Comparison of ENCODE assay signal across 8 cellular contexts in genomic region chr7:66100408-66101050, GRCh38. TPM values are rescaled to one million over a fixed set of nuclear protein-coding genes. Genes with fewer than 3 reads are reported as not detected.
A peak's percentile ranks its signal among the peaks of the same experiment; 100 is the strongest.
DNase-seq lines count a peak whose midpoint lies in the region; TF ChIP-seq lines count a peak whose summit lies in the region.

No MANE protein-coding gene starts in this region.

- H3K9me2 ChIP-seq in PC-9 (ENCODE audit: insufficient read depth): no peaks in the 10 kb centered on the region

- no peak for DNase-seq in T-helper 1 cell
- no peak for DNase-seq in PC-9
- DNase-seq in fibroblast of lung (ENCODE audit: low read depth in 2 of 2): no peak
- DNase-seq in activated gamma-delta T cell treated with Interleukin-2 at 50 U/mL for 16 hours: no peak
- DNase-seq in central memory CD4-positive, alpha-beta T cell: no peak
- no peak for DNase-seq in activated CD8-positive, alpha-beta memory T cell treated with anti-CD3 and anti-CD28 coated beads, Interleukin-2, amount 50 U/mL, for 4 hours

- H3K36me3 Mint-ChIP-seq in T-helper 1 cell treated with Interleukin-12 subunit alpha and Interleukin-12 subunit beta and Interleukin-4 antibody, amounts not matched to agents 30 μg/mL and 1 μg/mL, for 36 hours (ENCODE audit: low read depth): no peaks in the 10 kb centered on the region

- intact Hi-C loops in PC-9 (cut with micrococcal nuclease; ENCODE audit: unreplicated experiment): no loop called here

- TSS peak; percentile 43 for BruUV-seq in PC-9 (replicated peaks; lab: Mats Ljungman, UMichigan)

- H3K27ac ChIP-seq in PC-9: peak overlapping the region; percentile 66
- H3K27ac ChIP-seq in fibroblast of lung (ENCODE audit: insufficient read depth, low read length): peak overlapping the region; percentile 34
- no peak overlapping the region for H3K27ac ChIP-seq in skeletal muscle tissue (ENCODE audit: low read depth, low read length)

- no peaks in the 10 kb centered on the region for H3K79me2 ChIP-seq in PC-9 (ENCODE audit: low read depth)
- no peaks in the 10 kb centered on the region for H3K79me2 ChIP-seq in fibroblast of lung (ENCODE audit: control insufficient read depth, insufficient read depth, low read length)

- H3K4me1 Mint-ChIP-seq in T-helper 1 cell treated with Interleukin-12 subunit alpha and Interleukin-12 subunit beta and Interleukin-4 antibody, amounts not matched to agents 30 μg/mL and 1 μg/mL, for 36 hours (ENCODE audit: low read depth): peaks cover 12% of the 10 kb centered on the region

- H3K9ac ChIP-seq in fibroblast of lung (ENCODE audit: insufficient read depth, low read length) (no peak overlapping the region), skeletal muscle tissue (ENCODE audit: low read depth in 1 of 3, low read length in 3 of 3) (peak overlapping the region in 1 of 3 donors; percentile 51)

- H3K4me3 ChIP-seq in PC-9 (peak overlapping the region; percentile 49; the same call in 1 of the 2 replicates), fibroblast of lung (replicated peaks in 1 of 4; ENCODE audit: control extremely low read depth in 1 of 4, insufficient read depth in 1 of 4, low read depth in 3 of 4, low read length in 4 of 4) (peak overlapping the region; percentile 26 to 57 (median 38)), skeletal muscle tissue (ENCODE audit: low read length in 3 of 3) (peak overlapping the region in 2 of 3 donors; percentile 57 to 69)

- no peaks in the 10 kb centered on the region for H3K9me3 ChIP-seq in PC-9 (ENCODE audit: insufficient read depth, low read depth)
- H3K9me3 ChIP-seq in fibroblast of lung (ENCODE audit: control insufficient read depth, insufficient read depth, low read depth, low read length): no peaks in the 10 kb centered on the region
- H3K9me3 ChIP-seq in skeletal muscle tissue (ENCODE audit: control insufficient read depth in 3 of 3, low read length in 3 of 3): no peaks in the 10 kb centered on the region

- H3K4me3 Mint-ChIP-seq in T-helper 1 cell treated with Interleukin-12 subunit alpha and Interleukin-12 subunit beta and Interleukin-4 antibody, amounts not matched to agents 30 μg/mL and 1 μg/mL, for 36 hours: peak overlapping the region; percentile 88

- peak overlapping the region; percentile 84 for H3K27ac Mint-ChIP-seq in T-helper 1 cell treated with Interleukin-12 subunit alpha and Interleukin-12 subunit beta and Interleukin-4 antibody, amounts not matched to agents 30 μg/mL and 1 μg/mL, for 36 hours

- H3K27me3 ChIP-seq in PC-9 (ENCODE audit: insufficient read depth, low read depth) (no peaks in the 10 kb centered on the region), fibroblast of lung (ENCODE audit: control insufficient read depth, insufficient read depth, low read length) (no peaks in the 10 kb centered on the region), skeletal muscle tissue (ENCODE audit: control insufficient read depth in 3 of 3, insufficient read depth in 3 of 3, low read length in 3 of 3) (no peaks in the 10 kb centered on the region)

- H3K4me1 ChIP-seq in PC-9 (replicated peaks; ENCODE audit: insufficient read depth): peaks cover 10% of the 10 kb centered on the region
- H3K4me1 ChIP-seq in fibroblast of lung (ENCODE audit: control insufficient read depth, extremely low read depth, insufficient read depth, low read length): peaks cover 2% of the 10 kb centered on the region
- peaks cover 2 to 5% (median 2%) of the 10 kb centered on the region in 3 donors for H3K4me1 ChIP-seq in skeletal muscle tissue (ENCODE audit: control insufficient read depth in 3 of 3, insufficient read depth in 3 of 3, low read length in 3 of 3)

- H4K20me1 ChIP-seq in PC-9 (ENCODE audit: insufficient read depth) (no peaks in the 10 kb centered on the region), fibroblast of lung (ENCODE audit: control insufficient read depth, extremely low read depth, insufficient read depth, low read length) (no peaks in the 10 kb centered on the region)

- no peak for TF ChIP-seq CTCF in PC-9 (conservative IDR thresholded peaks at IDR 0.05)
- TF ChIP-seq CTCF in fibroblast of lung (conservative IDR thresholded peaks at IDR 0.05 in 1 of 2, IDR thresholded peaks at IDR 0.05 in 1 of 2; ENCODE audit: low read depth in 1 of 2, low read length in 2 of 2): no peak

- POLR2A ChIA-PET in PC-9 (lab: Charles Lee; ENCODE audit: unreplicated experiment): interaction anchor here (0.6 to 0.7 kb wide), 6 partner anchors 14 to 1202 kb away, joined by 3 to 11 read pairs (median 4); partner anchors contain the start of genes ASL and CRCP

- no peaks in the 10 kb centered on the region for H3K9me3 Mint-ChIP-seq in T-helper 1 cell treated with Interleukin-12 subunit alpha and Interleukin-12 subunit beta and Interleukin-4 antibody, amounts not matched to agents 30 μg/mL and 1 μg/mL, for 36 hours

- H3F3A ChIP-seq in PC-9 (ENCODE audit: insufficient read depth, low read depth): peaks cover 19% of the 10 kb centered on the region

- H2AFZ ChIP-seq in PC-9: peak overlapping the region; percentile 75
- peak overlapping the region; percentile 57 for H2AFZ ChIP-seq in fibroblast of lung (ENCODE audit: low read length)

- H3K4me2 ChIP-seq in PC-9 (peak overlapping the region; percentile 83), fibroblast of lung (ENCODE audit: extremely low read depth, insufficient read depth, low read length) (peak overlapping the region; percentile 79)

- CTCF ChIA-PET in PC-9 (lab: Charles Lee): interaction anchor here (0.7 kb wide), 1 partner anchor 180 kb away, joined by 11 read pairs; no protein-coding TSS in a partner anchor

- no peaks in the 10 kb centered on the region for H3K36me3 ChIP-seq in PC-9 (ENCODE audit: low read depth)
- H3K36me3 ChIP-seq in fibroblast of lung (ENCODE audit: control insufficient read depth, insufficient read depth, low read length): no peaks in the 10 kb centered on the region
- no peaks in the 10 kb centered on the region for H3K36me3 ChIP-seq in skeletal muscle tissue (ENCODE audit: control insufficient read depth in 3 of 3, insufficient read depth in 3 of 3, low read length in 3 of 3)

- H3K27me3 Mint-ChIP-seq in T-helper 1 cell treated with Interleukin-12 subunit alpha and Interleukin-12 subunit beta and Interleukin-4 antibody, amounts not matched to agents 30 μg/mL and 1 μg/mL, for 36 hours (ENCODE audit: low read depth): no peaks in the 10 kb centered on the region

RNA-seq across cellular contexts. Expression of gene CRCP, which starts 14.1 kb away (rescaled TPM):
- total RNA-seq in PC-9 (2021): 32.4 and 37.1 TPM in 2 replicates
- total RNA-seq in fibroblast of lung: 27.7 and 38.3 TPM in 2 replicates
- 32.9 and 34.9 TPM in 2 replicates for polyA plus RNA-seq in fibroblast of lung
- polyA plus RNA-seq in fibroblast of lung (2012): 18.5 and 32.3 TPM in 2 replicates
- polyA minus RNA-seq in fibroblast of lung (ENCODE audit: low replicate concordance): 13.7 and 22.6 TPM in 2 replicates
- total RNA-seq in skeletal muscle tissue: 26.6 TPM

RNA-seq across cellular contexts. Expression of gene ASL, which starts 24.9 kb away (rescaled TPM):
- total RNA-seq in PC-9 (2021) (19.0 and 30.5 TPM in 2 replicates), fibroblast of lung (18.7 and 36.0 TPM in 2 replicates), skeletal muscle tissue (7.3 TPM)
- 23.4 and 27.0 TPM in 2 replicates for polyA plus RNA-seq in fibroblast of lung
- polyA plus RNA-seq in fibroblast of lung (2012): 37.0 and 41.6 TPM in 2 replicates
- 51.2 and 65.8 TPM in 2 replicates for polyA minus RNA-seq in fibroblast of lung (ENCODE audit: low replicate concordance)
